ENCODE assay signal across 38 cellular contexts in the genomic region with DNA sequence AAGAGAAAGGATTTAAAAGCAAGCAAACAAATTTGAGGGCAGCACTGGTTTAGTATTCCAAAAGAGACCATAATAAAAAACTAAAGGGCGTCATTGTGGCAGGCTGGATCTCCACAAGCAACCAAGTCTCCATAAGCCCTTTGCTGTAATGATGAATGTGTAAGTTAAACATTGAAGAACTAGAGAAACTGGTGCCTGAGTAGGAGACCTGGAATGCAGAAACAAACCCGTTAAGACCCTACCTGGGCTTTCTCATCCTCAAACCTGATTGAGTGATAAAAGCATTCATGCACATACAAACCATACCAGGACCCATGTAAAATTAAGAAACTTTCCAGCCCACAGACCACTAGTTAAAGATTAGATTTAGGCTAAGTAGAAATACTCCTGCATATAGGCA. TPM values are rescaled to one million over a fixed set of nuclear protein-coding genes. Genes with fewer than 3 reads are reported as not detected.
"Had no signal": no experiment of that assay in that cellular context is flagged by ENCODE, and none has a peak within 500 bp of the region (broad histone marks: within the 10 kb centered on the region; RNA-seq: fewer than 3 reads in every experiment).

No MANE protein-coding gene starts in this region.

- H3K4me3 ChIP-seq: adrenal gland, body of pancreas, esophagus muscularis mucosa, gastrocnemius medialis, heart left ventricle had no signal

- H3K4me1 ChIP-seq: adrenal gland, body of pancreas, esophagus muscularis mucosa, foreskin keratinocyte, gastrocnemius medialis, heart left ventricle had no signal

- H3K4me1 Mint-ChIP-seq: activated CD4-positive, alpha-beta T cell treated with anti-CD3 and anti-CD28 coated beads for 36 hours; activated CD4-positive, alpha-beta T cell treated with anti-CD3 and anti-CD28 coated beads, Interleukin-2, amount 10 ng/mL, durations not matched to agents 24 days and 14 days; activated CD8-positive, alpha-beta memory T cell treated with anti-CD3 and anti-CD28 coated beads, Interleukin-2, amount 10 ng/mL, durations not matched to agents 7 days and 5 days; activated naive CD4-positive, alpha-beta T cell treated with anti-CD3 and anti-CD28 coated beads, Interleukin-2, amount 50 U/mL, for 24 hours; activated naive CD8-positive, alpha-beta T cell treated with anti-CD3 and anti-CD28 coated beads for 36 hours; activated naive CD8-positive, alpha-beta T cell treated with anti-CD3 and anti-CD28 coated beads, Interleukin-2, amount 50 U/mL, for 24 hours had no signal

- H3K9me3 ChIP-seq: adrenal gland, body of pancreas, esophagus muscularis mucosa, gastrocnemius medialis, heart left ventricle had no signal

- H3K36me3 ChIP-seq: adrenal gland, esophagus muscularis mucosa, gastrocnemius medialis, heart left ventricle, WERI-Rb-1 had no signal

- H3K4me3 Mint-ChIP-seq: activated CD4-positive, alpha-beta memory T cell treated with anti-CD3 and anti-CD28 coated beads for 36 hours; activated CD4-positive, alpha-beta T cell treated with anti-CD3 and anti-CD28 coated beads for 36 hours; activated CD4-positive, alpha-beta T cell treated with anti-CD3 and anti-CD28 coated beads, Interleukin-2, amount 10 ng/mL, durations not matched to agents 24 days and 14 days; activated CD8-positive, alpha-beta memory T cell treated with anti-CD3 and anti-CD28 coated beads, Interleukin-2, amount 10 ng/mL, durations not matched to agents 7 days and 5 days; activated CD8-positive, alpha-beta T cell treated with anti-CD3 and anti-CD28 coated beads, Interleukin-2, amount 10 ng/mL, durations not matched to agents 7 days and 5 days; activated naive CD4-positive, alpha-beta T cell treated with anti-CD3 and anti-CD28 coated beads for 36 hours; activated naive CD4-positive, alpha-beta T cell treated with anti-CD3 and anti-CD28 coated beads, Interleukin-2, amount 50 U/mL, for 24 hours; activated naive CD8-positive, alpha-beta T cell treated with anti-CD3 and anti-CD28 coated beads for 36 hours; activated naive CD8-positive, alpha-beta T cell treated with anti-CD3 and anti-CD28 coated beads, Interleukin-2, amount 50 U/mL, for 24 hours; activated T-helper 1 cell treated with anti-CD3 and anti-CD28 coated beads, Interleukin-12 subunit alpha, Interleukin-12 subunit beta, Interleukin-2, Interleukin-4 antibody, amounts not matched to agents 30 ng/mL and 10 ng/mL and 1 ng/mL, durations not matched to agents 14 hours and 24 hours and 36 hours; effector memory CD8-positive, alpha-beta T cell; T-helper 1 cell treated with Interleukin-12 subunit alpha and Interleukin-12 subunit beta and Interleukin-4 antibody, amounts not matched to agents 30 μg/mL and 1 μg/mL, for 36 hours had no signal

- H3K27me3 ChIP-seq: adrenal gland, body of pancreas, esophagus muscularis mucosa, gastrocnemius medialis, heart left ventricle had no signal

- H3K9me3 Mint-ChIP-seq: activated CD4-positive, alpha-beta memory T cell treated with anti-CD3 and anti-CD28 coated beads for 36 hours; activated CD4-positive, alpha-beta T cell treated with anti-CD3 and anti-CD28 coated beads, Interleukin-2, amount 10 ng/mL, durations not matched to agents 24 days and 14 days; activated naive CD4-positive, alpha-beta T cell treated with anti-CD3 and anti-CD28 coated beads, Interleukin-2, amount 50 U/mL, for 24 hours; activated naive CD8-positive, alpha-beta T cell treated with anti-CD3 and anti-CD28 coated beads for 36 hours; activated naive CD8-positive, alpha-beta T cell treated with anti-CD3 and anti-CD28 coated beads, Interleukin-2, amount 50 U/mL, for 24 hours; activated T-helper 1 cell treated with anti-CD3 and anti-CD28 coated beads, Interleukin-12 subunit alpha, Interleukin-12 subunit beta, Interleukin-2, Interleukin-4 antibody, amounts not matched to agents 30 ng/mL and 10 ng/mL and 1 ng/mL, durations not matched to agents 14 hours and 24 hours and 36 hours; activated T-helper 2 cell treated with anti-CD3 and anti-CD28 coated beads, Interferon-gamma antibody, Interleukin-2, Interleukin-4, amounts not matched to agents 10 μg/mL and 5 μg/mL and 100 μg/mL, durations not matched to agents 14 hours and 24 hours and 36 hours; effector memory CD8-positive, alpha-beta T cell; T-helper 1 cell treated with Interleukin-12 subunit alpha and Interleukin-12 subunit beta and Interleukin-4 antibody, amounts not matched to agents 30 μg/mL and 1 μg/mL, for 36 hours had no signal

- ATAC-seq: activated CD4-positive, alpha-beta T cell treated with anti-CD3 and anti-CD28 coated beads for 36 hours; activated CD8-positive, alpha-beta memory T cell treated with anti-CD3 and anti-CD28 coated beads, Interleukin-2, amount 10 ng/mL, durations not matched to agents 7 days and 5 days; activated CD8-positive, alpha-beta T cell treated with anti-CD3 and anti-CD28 coated beads, Interleukin-2, amount 10 ng/mL, durations not matched to agents 7 days and 5 days; activated naive CD8-positive, alpha-beta T cell treated with anti-CD3 and anti-CD28 coated beads, Interleukin-2, amount 50 U/mL, for 24 hours; body of pancreas; effector memory CD8-positive, alpha-beta T cell; foreskin keratinocyte; gastrocnemius medialis; heart left ventricle had no signal

- DNase-seq: activated CD4-positive, alpha-beta memory T cell treated with anti-CD3 and anti-CD28 coated beads for 36 hours; activated CD4-positive, alpha-beta T cell treated with anti-CD3 and anti-CD28 coated beads for 36 hours; activated CD4-positive, alpha-beta T cell treated with anti-CD3 and anti-CD28 coated beads, Interleukin-2, amount 10 ng/mL, durations not matched to agents 24 days and 14 days; activated CD4-positive, CD25-positive, alpha-beta regulatory T cell; activated CD4-positive, CD25-positive, alpha-beta regulatory T cell treated with anti-CD3 and anti-CD28 coated beads, Interleukin-2, amount 50 U/mL, for 72 hours; activated CD8-positive, alpha-beta memory T cell treated with anti-CD3 and anti-CD28 coated beads, Interleukin-2, amount 10 ng/mL, durations not matched to agents 7 days and 5 days; activated CD8-positive, alpha-beta memory T cell treated with anti-CD3 and anti-CD28 coated beads, Interleukin-2, amount 50 U/mL, for 4 hours; activated CD8-positive, alpha-beta T cell treated with anti-CD3 and anti-CD28 coated beads, Interleukin-2, amount 10 ng/mL, durations not matched to agents 7 days and 5 days; activated effector memory CD4-positive, alpha-beta T cell treated with anti-CD3 and anti-CD28 coated beads, Interleukin-2, amount 50 U/mL, for 16 hours; activated naive CD4-positive, alpha-beta T cell treated with anti-CD3 and anti-CD28 coated beads for 36 hours; activated naive CD8-positive, alpha-beta T cell treated with anti-CD3 and anti-CD28 coated beads for 36 hours; activated naive CD8-positive, alpha-beta T cell treated with anti-CD3 and anti-CD28 coated beads, Interleukin-2, amount 50 U/mL, for 24 hours; activated T-cell treated with anti-CD3 and anti-CD28 coated beads, Interleukin-2, amount 50 U/mL, for 1 hour; activated T-cell treated with anti-CD3 and anti-CD28 coated beads, Interleukin-2, amount 50 U/mL, for 48 hours; adrenal gland; amygdala; aorta; body of pancreas; caudate nucleus; cortex of kidney; dermis blood vessel endothelial cell; effector CD4-positive, alpha-beta T cell; effector memory CD8-positive, alpha-beta T cell; erythroblast; foreskin keratinocyte; gastrocnemius medialis; glutamatergic neuron; heart left ventricle; T1000; WERI-Rb-1 had no signal

- H3K27ac ChIP-seq: adrenal gland, body of pancreas, esophagus muscularis mucosa, foreskin keratinocyte, gastrocnemius medialis, heart left ventricle, WERI-Rb-1 had no signal

- H3K36me3 Mint-ChIP-seq: activated CD4-positive, alpha-beta memory T cell treated with anti-CD3 and anti-CD28 coated beads for 36 hours; activated CD8-positive, alpha-beta memory T cell treated with anti-CD3 and anti-CD28 coated beads, Interleukin-2, amount 10 ng/mL, durations not matched to agents 7 days and 5 days; activated naive CD4-positive, alpha-beta T cell treated with anti-CD3 and anti-CD28 coated beads, Interleukin-2, amount 50 U/mL, for 24 hours; activated naive CD8-positive, alpha-beta T cell treated with anti-CD3 and anti-CD28 coated beads for 36 hours had no signal

- H3K27me3 Mint-ChIP-seq: activated CD4-positive, alpha-beta memory T cell treated with anti-CD3 and anti-CD28 coated beads for 36 hours; activated naive CD4-positive, alpha-beta T cell treated with anti-CD3 and anti-CD28 coated beads, Interleukin-2, amount 50 U/mL, for 24 hours; activated naive CD8-positive, alpha-beta T cell treated with anti-CD3 and anti-CD28 coated beads, Interleukin-2, amount 50 U/mL, for 24 hours had no signal

- H3K27ac Mint-ChIP-seq: activated CD4-positive, alpha-beta memory T cell treated with anti-CD3 and anti-CD28 coated beads for 36 hours; activated CD4-positive, alpha-beta T cell treated with anti-CD3 and anti-CD28 coated beads for 36 hours; activated CD4-positive, alpha-beta T cell treated with anti-CD3 and anti-CD28 coated beads, Interleukin-2, amount 10 ng/mL, durations not matched to agents 24 days and 14 days; activated CD8-positive, alpha-beta memory T cell treated with anti-CD3 and anti-CD28 coated beads, Interleukin-2, amount 10 ng/mL, durations not matched to agents 7 days and 5 days; activated CD8-positive, alpha-beta T cell treated with anti-CD3 and anti-CD28 coated beads, Interleukin-2, amount 10 ng/mL, durations not matched to agents 7 days and 5 days; activated naive CD4-positive, alpha-beta T cell treated with anti-CD3 and anti-CD28 coated beads for 36 hours; activated naive CD4-positive, alpha-beta T cell treated with anti-CD3 and anti-CD28 coated beads, Interleukin-2, amount 50 U/mL, for 24 hours; activated naive CD8-positive, alpha-beta T cell treated with anti-CD3 and anti-CD28 coated beads for 36 hours; activated naive CD8-positive, alpha-beta T cell treated with anti-CD3 and anti-CD28 coated beads, Interleukin-2, amount 50 U/mL, for 24 hours; activated T-helper 1 cell treated with anti-CD3 and anti-CD28 coated beads, Interleukin-12 subunit alpha, Interleukin-12 subunit beta, Interleukin-2, Interleukin-4 antibody, amounts not matched to agents 30 ng/mL and 10 ng/mL and 1 ng/mL, durations not matched to agents 14 hours and 24 hours and 36 hours; activated T-helper 2 cell treated with anti-CD3 and anti-CD28 coated beads, Interferon-gamma antibody, Interleukin-2, Interleukin-4, amounts not matched to agents 10 μg/mL and 5 μg/mL and 100 μg/mL, durations not matched to agents 14 hours and 24 hours and 36 hours; effector memory CD8-positive, alpha-beta T cell; T-helper 1 cell treated with Interleukin-12 subunit alpha and Interleukin-12 subunit beta and Interleukin-4 antibody, amounts not matched to agents 30 μg/mL and 1 μg/mL, for 36 hours had no signal

RNA-seq across cellular contexts. Expression of a gene that starts 1.9 kb away (rescaled TPM):
- total RNA-seq: activated CD4-positive, alpha-beta memory T cell treated with anti-CD3 and anti-CD28 coated beads for 36 hours; activated CD4-positive, alpha-beta T cell treated with anti-CD3 and anti-CD28 coated beads for 36 hours; activated CD4-positive, alpha-beta T cell treated with anti-CD3 and anti-CD28 coated beads, Interleukin-2, amount 10 ng/mL, durations not matched to agents 24 days and 14 days; activated CD8-positive, alpha-beta memory T cell treated with anti-CD3 and anti-CD28 coated beads for 36 hours; activated CD8-positive, alpha-beta memory T cell treated with anti-CD3 and anti-CD28 coated beads, Interleukin-2, amount 10 ng/mL, durations not matched to agents 7 days and 5 days; activated CD8-positive, alpha-beta T cell treated with anti-CD3 and anti-CD28 coated beads, Interleukin-2, amount 10 ng/mL, durations not matched to agents 7 days and 5 days; activated naive CD4-positive, alpha-beta T cell treated with anti-CD3 and anti-CD28 coated beads for 36 hours; activated naive CD8-positive, alpha-beta T cell treated with anti-CD3 and anti-CD28 coated beads for 36 hours; activated T-helper 1 cell treated with anti-CD3 and anti-CD28 coated beads, Interleukin-12 subunit alpha, Interleukin-12 subunit beta, Interleukin-2, Interleukin-4 antibody, amounts not matched to agents 30 ng/mL and 10 ng/mL and 1 ng/mL, durations not matched to agents 14 hours and 24 hours and 36 hours; activated T-helper 2 cell treated with anti-CD3 and anti-CD28 coated beads, Interferon-gamma antibody, Interleukin-2, Interleukin-4, amounts not matched to agents 10 μg/mL and 5 μg/mL and 100 μg/mL, durations not matched to agents 14 hours and 24 hours and 36 hours; aorta; body of pancreas; chondrocyte; dermis blood vessel endothelial cell; esophagus muscularis mucosa; foreskin keratinocyte; gastrocnemius medialis; heart left ventricle; T-helper 2 cell treated with Interferon-gamma antibody and Interleukin-4, amounts not matched to agents 100 ng/mL and 5 ng/mL, for 36 hours had no signal

RNA-seq across cellular contexts. Expression of a gene that starts 29.7 kb away (rescaled TPM):
- total RNA-seq: activated CD4-positive, alpha-beta memory T cell treated with anti-CD3 and anti-CD28 coated beads for 36 hours; activated CD4-positive, alpha-beta T cell treated with anti-CD3 and anti-CD28 coated beads for 36 hours; activated CD4-positive, alpha-beta T cell treated with anti-CD3 and anti-CD28 coated beads, Interleukin-2, amount 10 ng/mL, durations not matched to agents 24 days and 14 days; activated CD8-positive, alpha-beta memory T cell treated with anti-CD3 and anti-CD28 coated beads for 36 hours; activated CD8-positive, alpha-beta memory T cell treated with anti-CD3 and anti-CD28 coated beads, Interleukin-2, amount 10 ng/mL, durations not matched to agents 7 days and 5 days; activated CD8-positive, alpha-beta T cell treated with anti-CD3 and anti-CD28 coated beads, Interleukin-2, amount 10 ng/mL, durations not matched to agents 7 days and 5 days; activated naive CD4-positive, alpha-beta T cell treated with anti-CD3 and anti-CD28 coated beads for 36 hours; activated naive CD8-positive, alpha-beta T cell treated with anti-CD3 and anti-CD28 coated beads for 36 hours; activated T-helper 1 cell treated with anti-CD3 and anti-CD28 coated beads, Interleukin-12 subunit alpha, Interleukin-12 subunit beta, Interleukin-2, Interleukin-4 antibody, amounts not matched to agents 30 ng/mL and 10 ng/mL and 1 ng/mL, durations not matched to agents 14 hours and 24 hours and 36 hours; activated T-helper 2 cell treated with anti-CD3 and anti-CD28 coated beads, Interferon-gamma antibody, Interleukin-2, Interleukin-4, amounts not matched to agents 10 μg/mL and 5 μg/mL and 100 μg/mL, durations not matched to agents 14 hours and 24 hours and 36 hours; adrenal gland; body of pancreas; dermis blood vessel endothelial cell; esophagus muscularis mucosa; foreskin keratinocyte; gastrocnemius medialis; T-helper 2 cell treated with Interferon-gamma antibody and Interleukin-4, amounts not matched to agents 100 ng/mL and 5 ng/mL, for 36 hours had no signal

RNA-seq across cellular contexts. Expression of a gene that starts 45.2 kb away (rescaled TPM):
- total RNA-seq: activated CD4-positive, alpha-beta memory T cell treated with anti-CD3 and anti-CD28 coated beads for 36 hours; activated CD4-positive, alpha-beta T cell treated with anti-CD3 and anti-CD28 coated beads for 36 hours; activated CD4-positive, alpha-beta T cell treated with anti-CD3 and anti-CD28 coated beads, Interleukin-2, amount 10 ng/mL, durations not matched to agents 24 days and 14 days; activated CD8-positive, alpha-beta memory T cell treated with anti-CD3 and anti-CD28 coated beads for 36 hours; activated CD8-positive, alpha-beta memory T cell treated with anti-CD3 and anti-CD28 coated beads, Interleukin-2, amount 10 ng/mL, durations not matched to agents 7 days and 5 days; activated CD8-positive, alpha-beta T cell treated with anti-CD3 and anti-CD28 coated beads, Interleukin-2, amount 10 ng/mL, durations not matched to agents 7 days and 5 days; activated naive CD4-positive, alpha-beta T cell treated with anti-CD3 and anti-CD28 coated beads for 36 hours; activated naive CD8-positive, alpha-beta T cell treated with anti-CD3 and anti-CD28 coated beads for 36 hours; activated T-helper 1 cell treated with anti-CD3 and anti-CD28 coated beads, Interleukin-12 subunit alpha, Interleukin-12 subunit beta, Interleukin-2, Interleukin-4 antibody, amounts not matched to agents 30 ng/mL and 10 ng/mL and 1 ng/mL, durations not matched to agents 14 hours and 24 hours and 36 hours; activated T-helper 2 cell treated with anti-CD3 and anti-CD28 coated beads, Interferon-gamma antibody, Interleukin-2, Interleukin-4, amounts not matched to agents 10 μg/mL and 5 μg/mL and 100 μg/mL, durations not matched to agents 14 hours and 24 hours and 36 hours; chondrocyte; dermis blood vessel endothelial cell; esophagus muscularis mucosa; foreskin keratinocyte; gastrocnemius medialis; T-helper 2 cell treated with Interferon-gamma antibody and Interleukin-4, amounts not matched to agents 100 ng/mL and 5 ng/mL, for 36 hours had no signal
